ENCODE assay signal across 8 cellular contexts in genomic region chr2:232325324-232326273, GRCh38. TPM values are rescaled to one million over a fixed set of nuclear protein-coding genes. Genes with fewer than 3 reads are reported as not detected.
DNase-seq lines count a peak whose midpoint lies in the region; ATAC-seq and TF ChIP-seq lines count a peak whose summit lies in the region.

No MANE protein-coding gene starts in this region.

- H3K27me3 Mint-ChIP-seq in immature natural killer cell (ENCODE audit: low read depth in 3 of 3) = peaks cover 0 to 2% (median 1%) of the 10 kb centered on the region in 3 donors

- H3K27ac Mint-ChIP-seq in immature natural killer cell = no peak overlapping the region

- no TSS peak for BruUV-seq in Panc1 (replicated peaks; lab: Mats Ljungman, UMichigan)

- peaks cover 7% of the 10 kb centered on the region for H3K4me1 ChIP-seq in Panc1 (ENCODE audit: control insufficient read depth, insufficient read depth, low read length)
- no peaks in the 10 kb centered on the region for H3K4me1 ChIP-seq in ascending aorta

- H3K27me3 ChIP-seq in Panc1 (ENCODE audit: control insufficient read depth, insufficient read depth, low read length) (no peaks in the 10 kb centered on the region), ascending aorta (no peaks in the 10 kb centered on the region)

- in situ Hi-C loops in Panc1 (cut with HindIII; ENCODE audit: low pct_unique_long_range_greater_than_20kb, low sequenced_read_pairs) = no loop called here

- ATAC-seq in Panc1 (peak; percentile 89), HG03469 (IDR thresholded peaks at IDR 0.05; ENCODE audit: unreplicated experiment) (no peak), HG02938 (IDR thresholded peaks at IDR 0.05; ENCODE audit: unreplicated experiment) (no peak)

- H3K27ac ChIP-seq in Panc1 (ENCODE audit: low read length) (no peak overlapping the region), ascending aorta (no peak overlapping the region)

- H3K4me1 Mint-ChIP-seq in immature natural killer cell = peaks cover 25 to 29% of the 10 kb centered on the region in 2 donors

- H3K36me3 ChIP-seq in Panc1 (ENCODE audit: control insufficient read depth, insufficient read depth, low read length) (no peaks in the 10 kb centered on the region), ascending aorta (no peaks in the 10 kb centered on the region)

- CTCF ChIA-PET in Panc1 (lab: Charles Lee) = interaction anchor here (0.6 to 1.4 kb wide), 3 partner anchors 400 to 429 kb away, joined by 3 to 5 read pairs (median 3); no protein-coding TSS in a partner anchor

- TF ChIP-seq CTCF in Panc1 (IDR thresholded peaks at IDR 0.05) = peak; percentile 87
- peak; percentile 30 to 70 (median 54) for TF ChIP-seq CTCF in ascending aorta (IDR thresholded peaks at IDR 0.05)

- no peak overlapping the region for H3K4me3 ChIP-seq in Panc1 (ENCODE audit: low read depth in 2 of 2, low read length in 2 of 2)
- H3K4me3 ChIP-seq in ascending aorta = no peak overlapping the region

- no peaks in the 10 kb centered on the region for H3K36me3 Mint-ChIP-seq in immature natural killer cell

- intact Hi-C loops in Panc1 (cut with micrococcal nuclease; ENCODE audit: unreplicated experiment) (loop anchor here (2.0 to 5.0 kb wide), 2 partner anchors 401 to 418 kb away; no protein-coding TSS in a partner anchor), ascending aorta (cut with DNase I) (loop anchor here (5.0 kb wide), 1 partner anchor 398 kb away; the partner anchor contains the start of gene NPPC)

- DNase-seq in NCI-H748 (lab: John Stamatoyannopoulos, UW; ENCODE audit: unreplicated experiment) (peak; percentile 19), NCI-H748 treated with DMSO at 0.1 percent for 48 hours (lab: John Stamatoyannopoulos, UW) (no peak), Panc1 (ENCODE audit: low read depth, low spot score) (no peak), ascending aorta (ENCODE audit: low spot score in 2 of 2) (peak in 1 of 2 donors; percentile 8), immature natural killer cell (peak; percentile 53 to 62 (median 53))
- peak; percentile 23 to 47 for DNase-seq in stimulated activated CD4-positive, alpha-beta T cell treated with anti-CD3 and anti-CD28 coated beads, Interleukin-4, amount 100 ng/mL, for 4 hours

- no peak overlapping the region for H3K4me3 Mint-ChIP-seq in immature natural killer cell

- POLR2A ChIA-PET in Panc1 (lab: Charles Lee) = no interaction called here

- no peaks in the 10 kb centered on the region for H3K9me3 Mint-ChIP-seq in immature natural killer cell

- H3K9me3 ChIP-seq in Panc1 (ENCODE audit: control insufficient read depth, insufficient read depth, low read depth, low read length) (no peaks in the 10 kb centered on the region), ascending aorta (no peaks in the 10 kb centered on the region)

RNA-seq across cellular contexts. Expression of gene ALPP, which starts 53.0 kb away (rescaled TPM):
- total RNA-seq in Panc1 (2021; ENCODE audit: unreplicated experiment) (7.3 TPM), ascending aorta (not detected)
- 13.0 TPM for polyA plus RNA-seq in Panc1 (2012; ENCODE audit: insufficient read length)
- polyA plus RNA-seq in immature natural killer cell = not detected

Comparison
In these comparisons a context has a peak if more than half of its experiments do, and no peak if none do; other contexts are left out.
1. DNase-seq: peak in NCI-H748 (single experiment), immature natural killer cell (3 of 3) and stimulated activated CD4-positive, alpha-beta T cell treated with anti-CD3 and anti-CD28 coated beads, Interleukin-4, amount 100 ng/mL, for 4 hours (2 of 2); none in NCI-H748 treated with DMSO at 0.1 percent for 48 hours (single experiment) and Panc1 (single experiment).